Comparison of ENCODE assay signal across 1 cellular context in the genomic region with DNA sequence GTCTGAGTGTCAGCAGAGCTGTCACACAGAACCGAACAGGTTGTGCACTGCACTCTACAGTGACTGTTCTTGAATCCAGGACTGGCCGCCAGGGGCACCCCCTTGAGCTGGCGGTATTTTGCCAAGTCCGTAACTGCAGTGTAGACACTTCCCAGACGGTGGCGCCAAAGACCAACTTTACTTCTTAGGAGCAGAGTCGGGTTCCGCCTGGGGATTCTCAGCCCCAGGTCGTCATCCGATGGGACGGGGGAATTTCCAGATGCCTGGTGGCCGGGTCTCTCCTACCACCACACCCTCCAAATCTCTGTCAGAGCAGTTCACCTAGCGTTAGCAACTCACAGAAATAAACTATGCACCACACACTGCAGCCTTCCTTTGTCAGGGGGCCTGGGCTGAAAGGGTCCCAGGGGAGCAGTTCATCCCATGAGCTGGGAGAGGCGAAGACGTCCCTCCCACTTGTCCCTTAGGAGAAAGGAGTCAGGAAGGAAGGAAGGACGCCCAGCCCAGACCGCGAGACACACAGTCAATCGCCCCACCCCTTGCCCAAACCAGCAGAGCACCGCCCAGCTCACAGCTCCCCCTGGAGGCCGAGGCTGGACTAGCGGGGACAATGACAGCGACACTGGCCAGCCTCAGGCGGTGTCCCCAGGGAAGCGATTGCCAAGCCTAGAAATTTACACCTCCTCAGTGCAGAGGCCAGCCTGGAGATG.
TF ChIP-seq lines count a peak whose summit lies in the region.

No MANE protein-coding gene starts in this region.

TF ChIP-seq in GM23338, 12 proteins besides CTCF, POLR2A, EP300 and RAD21 (continued from another document):
- TF ChIP-seq, protein P1, sequence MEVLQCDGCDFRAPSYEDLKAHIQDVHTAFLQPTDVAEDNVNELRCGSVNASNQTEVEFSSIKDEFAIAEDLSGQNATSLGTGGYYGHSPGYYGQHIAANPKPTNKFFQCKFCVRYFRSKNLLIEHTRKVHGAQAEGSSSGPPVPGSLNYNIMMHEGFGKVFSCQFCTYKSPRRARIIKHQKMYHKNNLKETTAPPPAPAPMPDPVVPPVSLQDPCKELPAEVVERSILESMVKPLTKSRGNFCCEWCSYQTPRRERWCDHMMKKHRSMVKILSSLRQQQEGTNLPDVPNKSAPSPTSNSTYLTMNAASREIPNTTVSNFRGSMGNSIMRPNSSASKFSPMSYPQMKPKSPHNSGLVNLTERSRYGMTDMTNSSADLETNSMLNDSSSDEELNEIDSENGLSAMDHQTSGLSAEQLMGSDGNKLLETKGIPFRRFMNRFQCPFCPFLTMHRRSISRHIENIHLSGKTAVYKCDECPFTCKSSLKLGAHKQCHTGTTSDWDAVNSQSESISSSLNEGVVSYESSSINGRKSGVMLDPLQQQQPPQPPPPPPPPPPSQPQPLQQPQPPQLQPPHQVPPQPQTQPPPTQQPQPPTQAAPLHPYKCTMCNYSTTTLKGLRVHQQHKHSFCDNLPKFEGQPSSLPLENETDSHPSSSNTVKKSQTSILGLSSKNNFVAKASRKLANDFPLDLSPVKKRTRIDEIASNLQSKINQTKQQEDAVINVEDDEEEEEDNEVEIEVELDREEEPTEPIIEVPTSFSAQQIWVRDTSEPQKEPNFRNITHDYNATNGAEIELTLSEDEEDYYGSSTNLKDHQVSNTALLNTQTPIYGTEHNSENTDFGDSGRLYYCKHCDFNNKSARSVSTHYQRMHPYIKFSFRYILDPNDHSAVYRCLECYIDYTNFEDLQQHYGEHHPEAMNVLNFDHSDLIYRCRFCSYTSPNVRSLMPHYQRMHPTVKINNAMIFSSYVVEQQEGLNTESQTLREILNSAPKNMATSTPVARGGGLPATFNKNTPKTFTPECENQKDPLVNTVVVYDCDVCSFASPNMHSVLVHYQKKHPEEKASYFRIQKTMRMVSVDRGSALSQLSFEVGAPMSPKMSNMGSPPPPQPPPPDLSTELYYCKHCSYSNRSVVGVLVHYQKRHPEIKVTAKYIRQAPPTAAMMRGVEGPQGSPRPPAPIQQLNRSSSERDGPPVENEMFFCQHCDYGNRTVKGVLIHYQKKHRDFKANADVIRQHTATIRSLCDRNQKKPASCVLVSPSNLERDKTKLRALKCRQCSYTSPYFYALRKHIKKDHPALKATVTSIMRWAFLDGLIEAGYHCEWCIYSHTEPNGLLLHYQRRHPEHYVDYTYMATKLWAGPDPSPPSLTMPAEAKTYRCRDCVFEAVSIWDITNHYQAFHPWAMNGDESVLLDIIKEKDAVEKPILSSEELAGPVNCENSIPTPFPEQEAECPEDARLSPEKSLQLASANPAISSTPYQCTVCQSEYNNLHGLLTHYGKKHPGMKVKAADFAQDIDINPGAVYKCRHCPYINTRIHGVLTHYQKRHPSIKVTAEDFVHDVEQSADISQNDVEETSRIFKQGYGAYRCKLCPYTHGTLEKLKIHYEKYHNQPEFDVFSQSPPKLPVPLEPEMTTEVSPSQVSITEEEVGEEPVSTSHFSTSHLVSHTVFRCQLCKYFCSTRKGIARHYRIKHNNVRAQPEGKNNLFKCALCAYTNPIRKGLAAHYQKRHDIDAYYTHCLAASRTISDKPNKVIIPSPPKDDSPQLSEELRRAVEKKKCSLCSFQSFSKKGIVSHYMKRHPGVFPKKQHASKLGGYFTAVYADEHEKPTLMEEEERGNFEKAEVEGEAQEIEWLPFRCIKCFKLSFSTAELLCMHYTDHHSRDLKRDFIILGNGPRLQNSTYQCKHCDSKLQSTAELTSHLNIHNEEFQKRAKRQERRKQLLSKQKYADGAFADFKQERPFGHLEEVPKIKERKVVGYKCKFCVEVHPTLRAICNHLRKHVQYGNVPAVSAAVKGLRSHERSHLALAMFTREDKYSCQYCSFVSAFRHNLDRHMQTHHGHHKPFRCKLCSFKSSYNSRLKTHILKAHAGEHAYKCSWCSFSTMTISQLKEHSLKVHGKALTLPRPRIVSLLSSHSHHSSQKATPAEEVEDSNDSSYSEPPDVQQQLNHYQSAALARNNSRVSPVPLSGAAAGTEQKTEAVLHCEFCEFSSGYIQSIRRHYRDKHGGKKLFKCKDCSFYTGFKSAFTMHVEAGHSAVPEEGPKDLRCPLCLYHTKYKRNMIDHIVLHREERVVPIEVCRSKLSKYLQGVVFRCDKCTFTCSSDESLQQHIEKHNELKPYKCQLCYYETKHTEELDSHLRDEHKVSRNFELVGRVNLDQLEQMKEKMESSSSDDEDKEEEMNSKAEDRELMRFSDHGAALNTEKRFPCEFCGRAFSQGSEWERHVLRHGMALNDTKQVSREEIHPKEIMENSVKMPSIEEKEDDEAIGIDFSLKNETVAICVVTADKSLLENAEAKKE (CRISPR knock-in tag; IDR thresholded peaks at IDR 0.05), result no peak
- no peak for TF ChIP-seq ZNF331 (CRISPR knock-in tag; IDR thresholded peaks at IDR 0.05; ENCODE audit: low read depth)
